ENCODE assay signal across 1 cellular context in genomic region chr12:123089631-123090353, GRCh38.
TF ChIP-seq lines count a peak whose summit lies in the region.

No MANE protein-coding gene starts in this region.

TF ChIP-seq in K562, 482 proteins besides CTCF, POLR2A, EP300 and RAD21 (continued from another document and continues in another):
- TF ChIP-seq CUX1 (CRISPR knock-in tag; IDR thresholded peaks at IDR 0.05): no peak
- TF ChIP-seq ZNF561 (CRISPR knock-in tag; conservative IDR thresholded peaks at IDR 0.05): no peak
- TF ChIP-seq NFYB (IDR thresholded peaks at IDR 0.05; ENCODE audit: extremely low read depth, insufficient read length): no peak
- TF ChIP-seq HMBOX1 (IDR thresholded peaks at IDR 0.05): peak; percentile 89
- no peak for TF ChIP-seq PTTG1 (tag; IDR thresholded peaks at IDR 0.05; ENCODE audit: low read depth)
- TF ChIP-seq CBFB (CRISPR knock-in tag; IDR thresholded peaks at IDR 0.05): no peak
- TF ChIP-seq PYGO2 (tag; IDR thresholded peaks at IDR 0.05): no peak
- TF ChIP-seq STAT5B (CRISPR knock-in tag; IDR thresholded peaks at IDR 0.05): no peak
- TF ChIP-seq CREB3 (tag; conservative IDR thresholded peaks at IDR 0.05; ENCODE audit: low read depth): no peak
- no peak for TF ChIP-seq ELK3 (CRISPR knock-in tag; IDR thresholded peaks at IDR 0.05)
- 0 out of 2 replicates have a peak, but pooled peaks have one; percentile 37 for TF ChIP-seq ZNF695 (CRISPR knock-in tag; IDR thresholded peaks at IDR 0.05)
- no peak for TF ChIP-seq STAG1 (CRISPR knock-in tag; IDR thresholded peaks at IDR 0.05; ENCODE audit: borderline replicate concordance)
- no peak for TF ChIP-seq SAFB (IDR thresholded peaks at IDR 0.05; ENCODE audit: borderline replicate concordance, low read depth, low read length)
- no peak for TF ChIP-seq ESRRA (IDR thresholded peaks at IDR 0.05; ENCODE audit: borderline replicate concordance, low read depth)
- no peak for TF ChIP-seq DMBX1 (CRISPR knock-in tag; IDR thresholded peaks at IDR 0.05; ENCODE audit: borderline replicate concordance)
- no peak for TF ChIP-seq E4F1 (CRISPR knock-in tag; IDR thresholded peaks at IDR 0.05; ENCODE audit: borderline replicate concordance)
- no peak for TF ChIP-seq NR2F6 (CRISPR knock-in tag; IDR thresholded peaks at IDR 0.05)
- TF ChIP-seq WHSC1 (IDR thresholded peaks at IDR 0.05; ENCODE audit: low read length): no peak
- TF ChIP-seq ZNF592 (IDR thresholded peaks at IDR 0.05): peak; percentile 61
- no peak for TF ChIP-seq TSC22D4 (tag; IDR thresholded peaks at IDR 0.05)
- TF ChIP-seq POLR2G (IDR thresholded peaks at IDR 0.05; ENCODE audit: low read depth, low read length): no peak
- no peak for TF ChIP-seq OTX1 (CRISPR knock-in tag; IDR thresholded peaks at IDR 0.05)
- no peak for TF ChIP-seq ZNF431 (CRISPR knock-in tag; IDR thresholded peaks at IDR 0.05)
- TF ChIP-seq JUN (IDR thresholded peaks at IDR 0.05; ENCODE audit: borderline replicate concordance, low read depth, low read length): peak; percentile 87
- TF ChIP-seq JUN (CRISPR knock-in tag; IDR thresholded peaks at IDR 0.05; ENCODE audit: borderline replicate concordance): no peak
- no peak for TF ChIP-seq PHF8 (IDR thresholded peaks at IDR 0.05; ENCODE audit: borderline replicate concordance, low read length)
- TF ChIP-seq ZNF655 (CRISPR knock-in tag; IDR thresholded peaks at IDR 0.05): no peak
- no peak for TF ChIP-seq ZNF239 (CRISPR knock-in tag; IDR thresholded peaks at IDR 0.05)
- no peak for TF ChIP-seq ZBTB12 (CRISPR knock-in tag; IDR thresholded peaks at IDR 0.05)
- no peak for TF ChIP-seq KAT8 (IDR thresholded peaks at IDR 0.05; ENCODE audit: low read depth)
- TF ChIP-seq ZNF830 (CRISPR knock-in tag; IDR thresholded peaks at IDR 0.05): no peak
- TF ChIP-seq FOXK1 (CRISPR knock-in tag; IDR thresholded peaks at IDR 0.05; ENCODE audit: borderline replicate concordance): no peak
- TF ChIP-seq TRIM28 (IDR thresholded peaks at IDR 0.05): peak; percentile 74; the same call in 1 of the 2 replicates
- TF ChIP-seq HDAC2 (IDR thresholded peaks at IDR 0.05): 0 out of 2 replicates have a peak, but pooled peaks have one; percentile 19
- no peak for TF ChIP-seq U2AF1 (optimal IDR thresholded peaks at IDR 0.05; ENCODE audit: low read depth, low read length)
- TF ChIP-seq MLX (CRISPR knock-in tag; conservative IDR thresholded peaks at IDR 0.05): no peak
- no peak for TF ChIP-seq CBX8 (IDR thresholded peaks at IDR 0.05; ENCODE audit: borderline replicate concordance, extremely low read depth, low read depth, low read length, poor library complexity, severe bottlenecking)
- no peak for TF ChIP-seq EZH2 (IDR thresholded peaks at IDR 0.05; ENCODE audit: borderline replicate concordance, low read depth, low read length)
- TF ChIP-seq GABPA (tag; conservative IDR thresholded peaks at IDR 0.05; ENCODE audit: low read depth): no peak
